Comparison of ENCODE assay signal across 14 cellular contexts in the genomic region with DNA sequence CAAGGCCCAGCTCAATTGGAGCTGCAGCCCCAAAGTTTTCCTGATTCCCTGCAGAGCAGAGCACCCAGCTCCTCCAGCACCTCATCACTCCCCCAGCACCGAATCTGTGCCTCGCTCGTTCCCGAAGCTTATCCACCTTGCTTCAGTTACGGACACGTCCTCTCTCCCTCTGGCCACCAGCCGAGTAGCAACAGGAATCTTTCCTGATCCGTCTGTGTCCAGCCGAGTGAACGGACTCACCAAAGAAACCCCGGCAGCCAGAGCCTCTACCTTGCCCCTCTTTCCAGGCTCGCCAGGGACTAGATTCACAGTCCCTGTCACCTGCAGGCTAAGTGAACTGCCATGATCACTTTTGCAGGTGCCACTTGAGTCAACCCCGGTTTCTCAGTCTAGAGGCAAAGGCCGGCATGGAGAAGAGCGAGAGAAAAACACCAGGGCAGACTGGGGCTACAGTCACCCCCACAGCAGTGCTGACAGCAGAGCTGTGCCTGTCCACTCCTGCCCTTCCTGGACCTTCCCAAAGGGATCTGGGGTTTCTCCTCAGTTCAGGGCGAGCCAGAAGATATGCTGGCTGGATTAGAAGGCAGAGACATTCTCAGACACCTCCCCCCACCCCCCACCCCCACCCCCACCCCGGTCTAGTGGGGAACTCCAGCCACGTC. TPM values are rescaled to one million over a fixed set of nuclear protein-coding genes. Genes with fewer than 3 reads are reported as not detected.
DNase-seq lines count a peak whose midpoint lies in the region; ATAC-seq, FAIRE-seq and TF ChIP-seq lines count a peak whose summit lies in the region.
"Had no signal": no experiment of that assay in that cellular context is flagged by ENCODE, and none has a peak within 500 bp of the region (broad histone marks: within the 10 kb centered on the region; RNA-seq: fewer than 3 reads in every experiment).

No MANE protein-coding gene starts in this region.

- no peak for FAIRE-seq in pancreas (lab: Jason Lieb, UNC)
- FAIRE-seq in D721Med (lab: Jason Lieb, UNC) = no peak

- no peak overlapping the region for H3K4me2 ChIP-seq in GM23338
- H3K4me2 ChIP-seq: hepatocyte had no signal

- CTCF ChIA-PET in CD4-positive, alpha-beta memory T cell (lab: Charles Lee; ENCODE audit: partially characterized antibody) = interaction anchor here (0.6 to 15.7 kb wide), 20 partner anchors 7 to 335 kb away, joined by 3 to 240 read pairs (median 6); a partner anchor contains a TSS

- peaks cover 9% of the 10 kb centered on the region; the same call in 1 of the 2 replicates for H3F3A ChIP-seq in GM23338 (replicated peaks; ENCODE audit: low read depth)

- H3K27ac ChIP-seq in CD4-positive, alpha-beta memory T cell (ENCODE audit: low read depth, low read length) = peak overlapping the region; percentile 9
- H3K27ac ChIP-seq in GM23338 (ENCODE audit: low read depth) = no peak overlapping the region
- no peak overlapping the region for H3K27ac ChIP-seq in pancreas
- H3K27ac ChIP-seq: epithelial cell of prostate, hepatocyte, ovary, sigmoid colon, thyroid gland had no signal

- POLR2A ChIA-PET in CD4-positive, alpha-beta memory T cell (lab: Charles Lee; ENCODE audit: partially characterized antibody) = interaction anchor here (1.0 to 3.3 kb wide), 4 partner anchors 37 to 336 kb away, joined by 3 to 20 read pairs (median 10); a partner anchor contains a TSS

- no peaks in the 10 kb centered on the region for H3K9me3 Mint-ChIP-seq in CD4-positive, alpha-beta memory T cell
- H3K9me3 Mint-ChIP-seq in GM23338 = no peaks in the 10 kb centered on the region

- ATAC-seq in GM23338 (peak; percentile 8), pancreas (peak in 3 of 4 donors; percentile 6 to 25 (median 24)), HG03460 (IDR thresholded peaks at IDR 0.05; ENCODE audit: unreplicated experiment) (no peak)

- H3K4me1 ChIP-seq in CD4-positive, alpha-beta memory T cell (ENCODE audit: insufficient read depth, low read length) = no peaks in the 10 kb centered on the region
- peaks cover 7% of the 10 kb centered on the region; the same call in 1 of the 2 replicates for H3K4me1 ChIP-seq in GM23338 (ENCODE audit: insufficient read depth)
- H3K4me1 ChIP-seq in pancreas = no peaks in the 10 kb centered on the region
- H3K4me1 ChIP-seq: thyroid gland had no signal

- no peak overlapping the region for H3K4me3 ChIP-seq in CD4-positive, alpha-beta memory T cell (ENCODE audit: low read length in 2 of 2)
- H3K4me3 ChIP-seq in GM23338 = no peak overlapping the region
- H3K4me3 ChIP-seq in pancreas = no peak overlapping the region
- H3K4me3 ChIP-seq: hepatocyte, ovary, sigmoid colon, thyroid gland had no signal

- WGBS in pancreas, 2 donors = 53 to 63% methylated on average over 16 to 18 of the region's 18 CpGs

- no peak overlapping the region for H3K4me3 Mint-ChIP-seq in CD4-positive, alpha-beta memory T cell
- H3K4me3 Mint-ChIP-seq in GM23338 = no peak overlapping the region

- H3K4me1 Mint-ChIP-seq in CD4-positive, alpha-beta memory T cell = peaks cover 2 to 15% (median 5%) of the 10 kb centered on the region in 4 donors
- H3K4me1 Mint-ChIP-seq in GM23338 = peaks cover 25% of the 10 kb centered on the region

- H3K36me3 ChIP-seq in CD4-positive, alpha-beta memory T cell (ENCODE audit: insufficient read depth, low read length) = peaks cover 13% of the 10 kb centered on the region
- H3K36me3 ChIP-seq in GM23338 (ENCODE audit: insufficient read depth) (no peaks in the 10 kb centered on the region), pancreas (peaks cover 0 to 3% (median 0%) of the 10 kb centered on the region in 3 donors)
- H3K36me3 ChIP-seq: ovary, thyroid gland had no signal

- H3K79me2 ChIP-seq in GM23338 (replicated peaks; ENCODE audit: insufficient read depth) = no peaks in the 10 kb centered on the region
- H3K79me2 ChIP-seq: hepatocyte had no signal

- peak overlapping the region in 5 of 7 donors; percentile 10 to 79 (median 48) for H3K27ac Mint-ChIP-seq in CD4-positive, alpha-beta memory T cell
- peak overlapping the region; percentile 64 for H3K27ac Mint-ChIP-seq in GM23338

- no peaks in the 10 kb centered on the region for H3K27me3 ChIP-seq in CD4-positive, alpha-beta memory T cell (ENCODE audit: insufficient read depth, low read length)
- H3K27me3 ChIP-seq in GM23338 (ENCODE audit: insufficient read depth) = no peaks in the 10 kb centered on the region
- no peaks in the 10 kb centered on the region for H3K27me3 ChIP-seq in pancreas
- H3K27me3 ChIP-seq: dorsolateral prefrontal cortex, hepatocyte, ovary, sigmoid colon, thyroid gland had no signal

- no peaks in the 10 kb centered on the region; the same call in 1 of the 2 replicates for H4K20me1 ChIP-seq in GM23338 (replicated peaks; ENCODE audit: insufficient read depth)

- no peaks in the 10 kb centered on the region for H3K9me3 ChIP-seq in CD4-positive, alpha-beta memory T cell (ENCODE audit: control insufficient read depth in 1 of 2, low read length in 2 of 2)
- no peaks in the 10 kb centered on the region for H3K9me3 ChIP-seq in pancreas
- H3K9me3 ChIP-seq: ovary, sigmoid colon, thyroid gland had no signal

- H2AFZ ChIP-seq in GM23338 = no peak overlapping the region
- H2AFZ ChIP-seq: hepatocyte had no signal

- H3K27me3 Mint-ChIP-seq in CD4-positive, alpha-beta memory T cell = no peaks in the 10 kb centered on the region
- H3K27me3 Mint-ChIP-seq in GM23338 (ENCODE audit: insufficient read depth, low read depth, poor library complexity) = peaks cover 9% of the 10 kb centered on the region

- intact Hi-C loops in CD4-positive, alpha-beta memory T cell (cut with micrococcal nuclease) = loop anchor here (1.0 kb wide), 2 partner anchors 39 to 43 kb away; no protein-coding TSS in a partner anchor
- intact Hi-C loops in pancreas (cut with DNase I) = no loop called here

- peaks cover 11 to 50% of the 10 kb centered on the region in 2 donors for H3K36me3 Mint-ChIP-seq in CD4-positive, alpha-beta memory T cell
- peaks cover 13% of the 10 kb centered on the region; the same call in 2 of the 3 replicates for H3K36me3 Mint-ChIP-seq in GM23338 (ENCODE audit: low read depth)

- H3K9me2 ChIP-seq in GM23338 (ENCODE audit: insufficient read depth) = no peaks in the 10 kb centered on the region

- TF ChIP-seq CTCF in GM23338 (conservative IDR thresholded peaks at IDR 0.05; ENCODE audit: low read depth in 2 of 2) (no peak), pancreas (IDR thresholded peaks at IDR 0.05) (no peak), D721Med (IDR thresholded peaks at IDR 0.05; ENCODE audit: insufficient read depth, missing control alignments) (no peak)

- no peak for DNase-seq in CD4-positive, alpha-beta memory T cell
- DNase-seq in GM23338 (ENCODE audit: low spot score) (no peak), ecto neural progenitor cell (ENCODE audit: low spot score) (peak; percentile 54), pancreas (no peak), D721Med (ENCODE audit: insufficient read length, low spot score) (no peak), ureter (ENCODE audit: low spot score) (no peak)
- DNase-seq: SIG-M5 had no signal

TF ChIP-seq in GM23338, 12 proteins besides CTCF, POLR2A, EP300 and RAD21:
- TF ChIP-seq NANOG (IDR thresholded peaks at IDR 0.05; ENCODE audit: borderline replicate concordance) (no peak), ZNF331 (CRISPR knock-in tag; IDR thresholded peaks at IDR 0.05; ENCODE audit: low read depth) (no peak), EZH2phosphoT487 (IDR thresholded peaks at IDR 0.05; ENCODE audit: unreplicated experiment) (no peak), EZH2 (IDR thresholded peaks at IDR 0.05; ENCODE audit: low read depth, unreplicated experiment) (no peak), ZNF114 (CRISPR knock-in tag; IDR thresholded peaks at IDR 0.05) (no peak)
- TF ChIP-seq, protein P1, sequence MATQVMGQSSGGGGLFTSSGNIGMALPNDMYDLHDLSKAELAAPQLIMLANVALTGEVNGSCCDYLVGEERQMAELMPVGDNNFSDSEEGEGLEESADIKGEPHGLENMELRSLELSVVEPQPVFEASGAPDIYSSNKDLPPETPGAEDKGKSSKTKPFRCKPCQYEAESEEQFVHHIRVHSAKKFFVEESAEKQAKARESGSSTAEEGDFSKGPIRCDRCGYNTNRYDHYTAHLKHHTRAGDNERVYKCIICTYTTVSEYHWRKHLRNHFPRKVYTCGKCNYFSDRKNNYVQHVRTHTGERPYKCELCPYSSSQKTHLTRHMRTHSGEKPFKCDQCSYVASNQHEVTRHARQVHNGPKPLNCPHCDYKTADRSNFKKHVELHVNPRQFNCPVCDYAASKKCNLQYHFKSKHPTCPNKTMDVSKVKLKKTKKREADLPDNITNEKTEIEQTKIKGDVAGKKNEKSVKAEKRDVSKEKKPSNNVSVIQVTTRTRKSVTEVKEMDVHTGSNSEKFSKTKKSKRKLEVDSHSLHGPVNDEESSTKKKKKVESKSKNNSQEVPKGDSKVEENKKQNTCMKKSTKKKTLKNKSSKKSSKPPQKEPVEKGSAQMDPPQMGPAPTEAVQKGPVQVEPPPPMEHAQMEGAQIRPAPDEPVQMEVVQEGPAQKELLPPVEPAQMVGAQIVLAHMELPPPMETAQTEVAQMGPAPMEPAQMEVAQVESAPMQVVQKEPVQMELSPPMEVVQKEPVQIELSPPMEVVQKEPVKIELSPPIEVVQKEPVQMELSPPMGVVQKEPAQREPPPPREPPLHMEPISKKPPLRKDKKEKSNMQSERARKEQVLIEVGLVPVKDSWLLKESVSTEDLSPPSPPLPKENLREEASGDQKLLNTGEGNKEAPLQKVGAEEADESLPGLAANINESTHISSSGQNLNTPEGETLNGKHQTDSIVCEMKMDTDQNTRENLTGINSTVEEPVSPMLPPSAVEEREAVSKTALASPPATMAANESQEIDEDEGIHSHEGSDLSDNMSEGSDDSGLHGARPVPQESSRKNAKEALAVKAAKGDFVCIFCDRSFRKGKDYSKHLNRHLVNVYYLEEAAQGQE (IDR thresholded peaks at IDR 0.05; ENCODE audit: unreplicated experiment) = no peak
TF ChIP-seq in GM23338: peak in this region for 0.

RNA-seq across cellular contexts. Expression of a gene that starts 32.3 kb away (rescaled TPM):
- total RNA-seq in CD4-positive, alpha-beta memory T cell = 10 to 100 TPM; 22.0 to 23.1 TPM
- polyA plus RNA-seq in CD4-positive, alpha-beta memory T cell = 100 to 1,000 TPM in 1 of 2 donors, 10 to 100 TPM in 1; 72.3 to 104 TPM
- 62.3 and 125 TPM in 2 replicates for total RNA-seq in GM23338 (2014; rRNA removed; shearing (Covaris generic))
- 63.4 and 65.1 TPM in 2 replicates for polyA plus RNA-seq in GM23338 (2016; fragmentation: Nextera tagmentation; extraction: Ambion mirVana)
- total RNA-seq in pancreas = 10 to 100 TPM in 1 of 6 donors, 1 to 10 TPM in 5; 3.2 to 15.7 (median 6.6) TPM
- polyA plus RNA-seq in pancreas = 10 to 100 TPM in 1 of 2 donors, 1 to 10 TPM in 1; 8.2 to 10.2 TPM
- total RNA-seq in ureter = 31.3 TPM
